ENCODE assay signal across 20 cellular contexts in genomic region chr9:100377015-100377414, GRCh38.
"Had no signal": no experiment of that assay in that cellular context is flagged by ENCODE, and none has a peak within 500 bp of the region (broad histone marks: within the 10 kb centered on the region; RNA-seq: fewer than 3 reads in every experiment).

No MANE protein-coding gene starts in this region.

- H3K27me3 ChIP-seq: adrenal gland, gastroesophageal sphincter, tibial nerve had no signal

- H3K9me3 Mint-ChIP-seq: activated CD4-positive, alpha-beta memory T cell treated with anti-CD3 and anti-CD28 coated beads for 36 hours; activated naive CD4-positive, alpha-beta T cell treated with anti-CD3 and anti-CD28 coated beads, Interleukin-2, amount 10 ng/mL, durations not matched to agents 7 days and 5 days; activated T-helper 2 cell treated with anti-CD3 and anti-CD28 coated beads, Interferon-gamma antibody, Interleukin-2, Interleukin-4, amounts not matched to agents 10 μg/mL and 5 μg/mL and 100 μg/mL, durations not matched to agents 14 hours and 24 hours and 36 hours; central memory CD8-positive, alpha-beta T cell; effector memory CD8-positive, alpha-beta T cell; memory B cell; natural killer cell had no signal

- H3K36me3 Mint-ChIP-seq: activated CD4-positive, alpha-beta memory T cell treated with anti-CD3 and anti-CD28 coated beads for 36 hours; activated naive CD4-positive, alpha-beta T cell treated with anti-CD3 and anti-CD28 coated beads, Interleukin-2, amount 10 ng/mL, durations not matched to agents 7 days and 5 days; memory B cell; natural killer cell had no signal

- H3K36me3 ChIP-seq: adrenal gland, gastroesophageal sphincter, left ventricle myocardium inferior, tibial nerve had no signal

- H3K4me3 ChIP-seq: adrenal gland, gastroesophageal sphincter, left ventricle myocardium inferior, tibial nerve had no signal

- H3K4me1 ChIP-seq: adrenal gland, gastroesophageal sphincter, left ventricle myocardium inferior, tibial nerve had no signal

- H3K27ac ChIP-seq: adrenal gland, gastroesophageal sphincter, left ventricle myocardium inferior, tibial nerve had no signal

- H3K4me1 Mint-ChIP-seq: activated CD8-positive, alpha-beta memory T cell treated with anti-CD3 and anti-CD28 coated beads, Interleukin-2, amount 10 ng/mL, durations not matched to agents 7 days and 5 days; central memory CD8-positive, alpha-beta T cell; memory B cell; natural killer cell had no signal

- H3K27ac Mint-ChIP-seq: activated CD4-positive, alpha-beta memory T cell treated with anti-CD3 and anti-CD28 coated beads for 36 hours; activated CD8-positive, alpha-beta memory T cell treated with anti-CD3 and anti-CD28 coated beads, Interleukin-2, amount 10 ng/mL, durations not matched to agents 7 days and 5 days; activated naive CD4-positive, alpha-beta T cell treated with anti-CD3 and anti-CD28 coated beads, Interleukin-2, amount 10 ng/mL, durations not matched to agents 7 days and 5 days; activated T-helper 2 cell treated with anti-CD3 and anti-CD28 coated beads, Interferon-gamma antibody, Interleukin-2, Interleukin-4, amounts not matched to agents 10 μg/mL and 5 μg/mL and 100 μg/mL, durations not matched to agents 14 hours and 24 hours and 36 hours; effector memory CD8-positive, alpha-beta T cell; memory B cell; natural killer cell had no signal

- H3K27me3 Mint-ChIP-seq: activated CD4-positive, alpha-beta memory T cell treated with anti-CD3 and anti-CD28 coated beads for 36 hours; activated CD8-positive, alpha-beta memory T cell treated with anti-CD3 and anti-CD28 coated beads, Interleukin-2, amount 10 ng/mL, durations not matched to agents 7 days and 5 days; central memory CD8-positive, alpha-beta T cell; memory B cell had no signal

- ATAC-seq: activated CD8-positive, alpha-beta memory T cell treated with anti-CD3 and anti-CD28 coated beads, Interleukin-2, amount 10 ng/mL, durations not matched to agents 7 days and 5 days; effector memory CD8-positive, alpha-beta T cell; gastroesophageal sphincter; natural killer cell had no signal

- H3K9me3 ChIP-seq: adrenal gland, gastroesophageal sphincter, tibial nerve had no signal

- H3K4me3 Mint-ChIP-seq: activated CD4-positive, alpha-beta memory T cell treated with anti-CD3 and anti-CD28 coated beads for 36 hours; activated CD8-positive, alpha-beta memory T cell treated with anti-CD3 and anti-CD28 coated beads, Interleukin-2, amount 10 ng/mL, durations not matched to agents 7 days and 5 days; activated naive CD4-positive, alpha-beta T cell treated with anti-CD3 and anti-CD28 coated beads, Interleukin-2, amount 10 ng/mL, durations not matched to agents 7 days and 5 days; central memory CD8-positive, alpha-beta T cell; effector memory CD8-positive, alpha-beta T cell; memory B cell; natural killer cell had no signal

- FAIRE-seq: kidney had no signal

- DNase-seq: activated CD4-positive, alpha-beta memory T cell treated with anti-CD3 and anti-CD28 coated beads for 36 hours; activated CD8-positive, alpha-beta memory T cell treated with anti-CD3 and anti-CD28 coated beads, Interleukin-2, amount 10 ng/mL, durations not matched to agents 7 days and 5 days; activated naive CD4-positive, alpha-beta T cell treated with anti-CD3 and anti-CD28 coated beads, Interleukin-2, amount 10 ng/mL, durations not matched to agents 7 days and 5 days; activated T-cell treated with anti-CD3 and anti-CD28 coated beads, Interleukin-2, amount 50 U/mL, for 1 hour; adrenal gland; effector memory CD8-positive, alpha-beta T cell; erythroblast; kidney; left ventricle myocardium inferior; natural killer cell; posterior cingulate gyrus; stimulated activated CD4-positive, alpha-beta T cell treated with anti-CD3 and anti-CD28 coated beads, Interleukin-15, amount 100 ng/mL, for 24 hours; stimulated activated CD4-positive, alpha-beta T cell treated with anti-CD3 and anti-CD28 coated beads, Interleukin-4, amount 100 ng/mL, for 1 hour; stimulated activated naive CD4-positive, alpha-beta T cell; substantia nigra had no signal
